ENCODE assay signal across 8 cellular contexts in genomic region chr1:9494936-9495758, GRCh38. TPM values are rescaled to one million over a fixed set of nuclear protein-coding genes. Genes with fewer than 3 reads are reported as not detected.
DNase-seq lines count a peak whose midpoint lies in the region; TF ChIP-seq lines count a peak whose summit lies in the region.

No MANE protein-coding gene starts in this region.

- H3K4me1 ChIP-seq in liver (ENCODE audit: control insufficient read depth in 4 of 4, insufficient read depth in 4 of 4, low read length in 3 of 4): peaks cover 4 to 23% (median 16%) of the 10 kb centered on the region in 4 donors

- peak overlapping the region in 2 of 3 donors; percentile 26 to 31 for H3K4me3 ChIP-seq in liver (ENCODE audit: low read depth in 1 of 3, low read length in 3 of 3)

- H3K27me3 ChIP-seq in liver (ENCODE audit: control insufficient read depth in 4 of 4, insufficient read depth in 4 of 4, low read length in 3 of 4): no peaks in the 10 kb centered on the region

- H3K9me3 ChIP-seq in liver (ENCODE audit: control insufficient read depth in 4 of 4, low read length in 3 of 4): no peaks in the 10 kb centered on the region

- peak; percentile 79 to 93 for TF ChIP-seq RAD21 in liver (IDR thresholded peaks at IDR 0.05)

- 12% methylated on average over 48 of the region's 48 CpGs for WGBS in liver

- DNase-seq in NCI-H524 (lab: John Stamatoyannopoulos, UW) (peak; percentile 23 to 52), NCI-H524 treated with DMSO at 0.1 percent for 48 hours (lab: John Stamatoyannopoulos, UW) (no peak), NCI-H128 (lab: John Stamatoyannopoulos, UW; ENCODE audit: unreplicated experiment) (peak; percentile 46), cerebellum (ENCODE audit: low spot score) (peak; percentile 8), putamen (ENCODE audit: low spot score) (no peak)
- DNase-seq in activated CD4-positive, CD25-positive, alpha-beta regulatory T cell treated with anti-CD3 and anti-CD28 coated beads, Interleukin-2, amount 50 U/mL, for 16 hours (ENCODE audit: low read depth, low spot score): peak; percentile 36
- DNase-seq in stimulated activated CD4-positive, alpha-beta T cell treated with anti-CD3 and anti-CD28 coated beads, TNF-alpha, amount 100 ng/mL, for 48 hours (ENCODE audit: low read depth in 3 of 3): peak; percentile 32 to 61 (median 44)

- no peaks in the 10 kb centered on the region for H3K36me3 ChIP-seq in liver (ENCODE audit: control insufficient read depth in 4 of 4, insufficient read depth in 3 of 4, low read depth in 1 of 4, low read length in 3 of 4)

- peak; percentile 93 for TF ChIP-seq CTCF in liver (IDR thresholded peaks at IDR 0.05; ENCODE audit: low read depth, low read length, missing input control)

- no peak overlapping the region for H3K9ac ChIP-seq in liver (ENCODE audit: low read depth in 1 of 2, low read length in 2 of 2)

- no peak overlapping the region for H3K27ac ChIP-seq in liver (ENCODE audit: low read depth in 1 of 2, low read length in 2 of 2)

TF ChIP-seq in liver, 16 proteins besides CTCF, POLR2A, EP300 and RAD21:
- TF ChIP-seq REST (IDR thresholded peaks at IDR 0.05) (no peak), GABPA (IDR thresholded peaks at IDR 0.05 in 1 of 2, conservative IDR thresholded peaks at IDR 0.05 in 1 of 2) (no peak), ATF3 (IDR thresholded peaks at IDR 0.05) (no peak)

RNA-seq across cellular contexts. Expression of gene SLC25A33, which starts 44.1 kb away (rescaled TPM):
- total RNA-seq in cerebellum (5.4 TPM), liver (10 to 100 TPM in 1 of 2 donors, 1 to 10 TPM in 1; 6.9 to 19.1 TPM)
- polyA plus RNA-seq in liver: 10 to 100 TPM in 1 of 2 donors, 1 to 10 TPM in 1; 9.0 to 12.3 TPM

Comparison
In these comparisons a context has a peak if more than half of its experiments do, and no peak if none do; other contexts are left out.
1. DNase-seq: peak in NCI-H524 (2 of 2), NCI-H128 (single experiment), activated CD4-positive, CD25-positive, alpha-beta regulatory T cell treated with anti-CD3 and anti-CD28 coated beads, Interleukin-2, amount 50 U/mL, for 16 hours (single experiment), cerebellum (single experiment) and stimulated activated CD4-positive, alpha-beta T cell treated with anti-CD3 and anti-CD28 coated beads, TNF-alpha, amount 100 ng/mL, for 48 hours (3 of 3); none in NCI-H524 treated with DMSO at 0.1 percent for 48 hours (single experiment) and putamen (single experiment).